Comparison of ENCODE assay signal across 22 cellular contexts in the genomic region with DNA sequence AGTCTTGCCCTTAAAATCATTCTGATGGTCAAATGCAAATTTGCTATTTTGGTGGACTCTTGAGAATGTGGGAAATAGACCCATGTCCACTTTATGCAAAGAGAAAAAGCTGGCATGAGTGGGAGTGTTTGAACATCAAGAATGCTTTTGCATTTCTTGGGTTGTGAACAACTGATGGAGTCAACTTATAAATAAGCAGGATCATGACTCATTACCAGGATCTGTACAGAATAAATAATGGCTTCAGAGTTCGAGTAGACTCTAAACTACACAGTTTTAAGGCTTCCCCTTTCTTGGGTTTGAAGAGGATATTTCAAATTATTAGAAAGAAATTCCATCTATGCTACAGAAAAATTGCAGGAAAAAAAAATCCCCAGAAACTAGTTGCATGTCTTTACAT.
"Had no signal": no experiment of that assay in that cellular context is flagged by ENCODE, and none has a peak within 500 bp of the region (broad histone marks: within the 10 kb centered on the region; RNA-seq: fewer than 3 reads in every experiment).

No MANE protein-coding gene starts in this region.

- FAIRE-seq: islet of Langerhans had no signal

- H3K4me3 Mint-ChIP-seq: activated CD4-positive, alpha-beta T cell treated with anti-CD3 and anti-CD28 coated beads, Interleukin-2, amount 10 ng/mL, durations not matched to agents 7 days and 5 days; activated T-cell treated with anti-CD3 and anti-CD28 coated beads, Interleukin-2, amount 50 U/mL, for 72 hours; mesothelial cell of epicardium; nephron progenitor cell; T-helper 2 cell treated with Interferon-gamma antibody and Interleukin-4, amounts not matched to agents 5 μg/mL and 100 μg/mL, for 36 hours had no signal

- H3K4me3 ChIP-seq: lower lobe of right lung, prostate gland, right lobe of liver, stomach, testis, upper lobe of right lung had no signal

- H3K27me3 Mint-ChIP-seq: activated CD4-positive, alpha-beta T cell treated with anti-CD3 and anti-CD28 coated beads, Interleukin-2, amount 10 ng/mL, durations not matched to agents 7 days and 5 days had no signal

- H3K36me3 ChIP-seq: lower lobe of right lung, prostate gland, right lobe of liver, stomach, upper lobe of right lung had no signal

- H3K9me3 Mint-ChIP-seq: activated CD4-positive, alpha-beta T cell treated with anti-CD3 and anti-CD28 coated beads, Interleukin-2, amount 10 ng/mL, durations not matched to agents 7 days and 5 days; activated naive CD4-positive, alpha-beta T cell treated with anti-CD3 and anti-CD28 coated beads, Interleukin-2, amount 50 U/mL, for 72 hours; activated T-cell treated with anti-CD3 and anti-CD28 coated beads, Interleukin-2, amount 50 U/mL, for 72 hours; T-helper 2 cell treated with Interferon-gamma antibody and Interleukin-4, amounts not matched to agents 5 μg/mL and 100 μg/mL, for 36 hours had no signal

- DNase-seq: activated CD4-positive, alpha-beta T cell treated with anti-CD3 and anti-CD28 coated beads, Interleukin-2, amount 10 ng/mL, durations not matched to agents 7 days and 5 days; activated CD8-positive, alpha-beta memory T cell treated with anti-CD3 and anti-CD28 coated beads, Interleukin-2, amount 50 U/mL, for 48 hours; activated gamma-delta T cell; activated T-cell treated with anti-CD3 and anti-CD28 coated beads, Interleukin-2, amount 50 U/mL, for 72 hours; amygdala; foreskin keratinocyte; head of caudate nucleus; left colon; lower lobe of right lung; nephron progenitor cell; right lobe of liver; stimulated activated CD4-positive, alpha-beta T cell treated with anti-CD3 and anti-CD28 coated beads, Interleukin-12 subunit alpha, Interleukin-12 subunit beta, amount 100 ng/mL, for 4 hours; stimulated activated CD4-positive, alpha-beta T cell treated with anti-CD3 and anti-CD28 coated beads, Interleukin-2, amount 100 ng/mL, for 24 hours; stomach; SW 1271; testis; upper lobe of right lung had no signal

- ATAC-seq: activated naive CD4-positive, alpha-beta T cell treated with anti-CD3 and anti-CD28 coated beads, Interleukin-2, amount 50 U/mL, for 72 hours; activated T-cell treated with anti-CD3 and anti-CD28 coated beads, Interleukin-2, amount 50 U/mL, for 72 hours; foreskin keratinocyte; left colon; lower lobe of right lung; right lobe of liver; upper lobe of right lung had no signal

- H3K27ac ChIP-seq: foreskin keratinocyte, lower lobe of right lung, prostate gland, stomach, testis, upper lobe of right lung had no signal

- H3K4me1 ChIP-seq: foreskin keratinocyte, lower lobe of right lung, prostate gland, stomach, testis, upper lobe of right lung had no signal

- H3K27me3 ChIP-seq: foreskin keratinocyte, right lobe of liver, stomach, testis, upper lobe of right lung had no signal

- H3K4me1 Mint-ChIP-seq: activated CD4-positive, alpha-beta T cell treated with anti-CD3 and anti-CD28 coated beads, Interleukin-2, amount 10 ng/mL, durations not matched to agents 7 days and 5 days had no signal

- H3K9me3 ChIP-seq: lower lobe of right lung, prostate gland, right lobe of liver, stomach, testis, upper lobe of right lung had no signal

- H3K36me3 Mint-ChIP-seq: activated naive CD4-positive, alpha-beta T cell treated with anti-CD3 and anti-CD28 coated beads, Interleukin-2, amount 50 U/mL, for 72 hours; mesothelial cell of epicardium had no signal

- H3K27ac Mint-ChIP-seq: activated CD4-positive, alpha-beta T cell treated with anti-CD3 and anti-CD28 coated beads, Interleukin-2, amount 10 ng/mL, durations not matched to agents 7 days and 5 days; activated naive CD4-positive, alpha-beta T cell treated with anti-CD3 and anti-CD28 coated beads, Interleukin-2, amount 50 U/mL, for 72 hours; activated T-cell treated with anti-CD3 and anti-CD28 coated beads, Interleukin-2, amount 50 U/mL, for 72 hours; mesothelial cell of epicardium; nephron progenitor cell; T-helper 2 cell treated with Interferon-gamma antibody and Interleukin-4, amounts not matched to agents 5 μg/mL and 100 μg/mL, for 36 hours had no signal
